8 cellular contexts compared by ENCODE assay signal in the genomic region with DNA sequence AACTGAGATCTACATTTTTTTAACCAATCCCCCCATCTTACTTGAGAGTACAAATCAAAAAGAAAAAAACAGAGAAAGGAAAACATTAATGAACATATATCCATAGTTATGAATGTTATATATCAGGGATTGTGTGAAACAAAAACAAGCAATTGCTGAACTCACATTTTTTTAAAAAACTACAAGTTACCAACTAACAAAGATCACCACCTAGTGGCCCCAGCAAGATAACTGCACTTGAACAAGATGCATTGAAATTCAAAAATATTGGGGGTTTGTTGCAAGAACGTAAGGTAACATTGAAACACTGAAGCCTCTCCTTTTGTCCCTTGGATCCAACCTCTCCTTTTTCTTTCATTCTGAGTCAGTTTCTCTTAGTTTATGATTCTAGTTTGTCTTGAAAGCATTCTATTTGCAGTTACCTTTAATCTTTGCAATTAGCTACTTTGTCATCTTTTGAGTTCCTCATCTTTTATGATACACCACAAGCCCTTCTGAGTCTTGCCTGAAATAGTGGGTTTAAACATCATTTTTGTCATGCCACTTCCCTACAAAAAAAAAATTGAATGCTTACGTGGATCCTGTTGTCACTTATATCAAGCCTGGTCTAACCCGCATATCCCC.
DNase-seq lines count a peak whose midpoint lies in the region; ATAC-seq, FAIRE-seq and TF ChIP-seq lines count a peak whose summit lies in the region.

No MANE protein-coding gene starts in this region.

- in situ Hi-C loops in HepG2 (cut with HindIII; ENCODE audit: extremely low pct_ligation_motif_present, low pct_unique_long_range_greater_than_20kb): no loop called here

- no peak for TF ChIP-seq RAD21 in HepG2 (CRISPR knock-in tag; IDR thresholded peaks at IDR 0.05)

- ATAC-seq in GM19438 (IDR thresholded peaks at IDR 0.05; ENCODE audit: low read depth, unreplicated experiment) (peak; percentile 68), HepG2 (no peak), HG03108 (IDR thresholded peaks at IDR 0.05; ENCODE audit: unreplicated experiment) (no peak), HG02763 (IDR thresholded peaks at IDR 0.05; ENCODE audit: unreplicated experiment) (no peak), HG03139 (IDR thresholded peaks at IDR 0.05; ENCODE audit: unreplicated experiment) (no peak)

- CTCF ChIA-PET in HepG2 (lab: Yijun Ruan, JAX; ENCODE audit: low intra/inter-chr PET ratio, low total read pairs): no interaction called here

- no peak overlapping the region for H3K9ac ChIP-seq in HepG2 (ENCODE audit: insufficient read depth, low read depth, low read length)

- H3K9me3 ChIP-seq in HepG2 (ENCODE audit: low read length): peaks cover 5% of the 10 kb centered on the region

- H3K27me3 ChIP-seq in HepG2 (ENCODE audit: control insufficient read depth in 1 of 2, insufficient read depth in 2 of 2, low read length in 2 of 2): no peaks in the 10 kb centered on the region

- TF ChIP-seq CTCF in HepG2 (CRISPR knock-in tag; IDR thresholded peaks at IDR 0.05): peak; percentile 44

- POLR2A ChIA-PET in HepG2 (lab: Yijun Ruan, JAX): no interaction called here

- BruUV-seq in HepG2 (replicated peaks; lab: Mats Ljungman, UMichigan): no TSS peak

- no peaks in the 10 kb centered on the region for H3K79me2 ChIP-seq in HepG2 (ENCODE audit: insufficient read depth, low read length)

- H2AFZ ChIP-seq in HepG2 (ENCODE audit: low read length): no peak overlapping the region

- no peak overlapping the region for H3K27ac ChIP-seq in HepG2 (ENCODE audit: extremely low read length, insufficient read depth, low read length)

- no peak for TF ChIP-seq EP300 in HepG2 (IDR thresholded peaks at IDR 0.05; ENCODE audit: low read depth in 2 of 2, low read length in 2 of 2)
- TF ChIP-seq EP300 in HepG2 (CRISPR knock-in tag; IDR thresholded peaks at IDR 0.05; ENCODE audit: borderline replicate concordance): no peak

- no peak for TF ChIP-seq POLR2A in HepG2 (IDR thresholded peaks at IDR 0.05; ENCODE audit: insufficient read depth in 1 of 2, low read depth in 2 of 2, low read length in 2 of 2)

- 22% methylated on average over 3 of the region's 3 CpGs for WGBS in HepG2 (ENCODE audit: low lambda C conversion rate)

- no peak overlapping the region for H3K4me2 ChIP-seq in HepG2 (ENCODE audit: low read depth, low read length)

- no peaks in the 10 kb centered on the region for H4K20me1 ChIP-seq in HepG2 (ENCODE audit: insufficient read depth, low read length)

- FAIRE-seq in HepG2 (lab: Jason Lieb, UNC): peak; percentile 15

- intact Hi-C loops in HepG2 (cut with micrococcal nuclease; ENCODE audit: unreplicated experiment): loop anchor here (10.0 kb wide), 1 partner anchor 208 kb away; no protein-coding TSS in a partner anchor

- no peaks in the 10 kb centered on the region for H3K4me1 ChIP-seq in HepG2 (ENCODE audit: insufficient read depth, low read length)

- DNase-seq in CMK (ENCODE audit: low read depth): peak; percentile 1
- DNase-seq in NCI-H1105 (lab: John Stamatoyannopoulos, UW): peak; percentile 5
- peak; percentile 58 for DNase-seq in astrocyte of the hippocampus (ENCODE audit: low read depth, low spot score)
- peak; percentile 20 for DNase-seq in HepG2 (ENCODE audit: low spot score)

- H3K36me3 ChIP-seq in HepG2 (replicated peaks in 1 of 2; ENCODE audit: control insufficient read depth in 1 of 2, insufficient read depth in 2 of 2, low read length in 2 of 2): no peaks in the 10 kb centered on the region

- no peak overlapping the region for H3K4me3 ChIP-seq in HepG2 (replicated peaks in 1 of 3; ENCODE audit: insufficient read depth in 1 of 3, low read depth in 2 of 3, low read length in 3 of 3)

TF ChIP-seq in HepG2, 621 proteins besides CTCF, POLR2A, EP300 and RAD21 (continues in another document):
- no peak for TF ChIP-seq HCFC1 (IDR thresholded peaks at IDR 0.05; ENCODE audit: low read depth, low read length)
- TF ChIP-seq STAG1 (CRISPR knock-in tag; IDR thresholded peaks at IDR 0.05): peak; percentile 33
- peak in 1 of 2 experiments; percentile 40; a peak in 2 of 4 replicates for TF ChIP-seq MAFK (conservative IDR thresholded peaks at IDR 0.05 in 1 of 2, IDR thresholded peaks at IDR 0.05 in 1 of 2; ENCODE audit: low read length in 2 of 2)
- no peak for TF ChIP-seq KLF9 (CRISPR knock-in tag; IDR thresholded peaks at IDR 0.05; ENCODE audit: low read depth)
- no peak for TF ChIP-seq HMGXB3 (CRISPR knock-in tag; IDR thresholded peaks at IDR 0.05; ENCODE audit: borderline replicate concordance)
- no peak for TF ChIP-seq MYPOP (CRISPR knock-in tag; IDR thresholded peaks at IDR 0.05)
- TF ChIP-seq NKX3-1 (CRISPR knock-in tag; IDR thresholded peaks at IDR 0.05): no peak
- TF ChIP-seq BCL3 (CRISPR knock-in tag; IDR thresholded peaks at IDR 0.05): no peak
- TF ChIP-seq ZNF766 (CRISPR knock-in tag; IDR thresholded peaks at IDR 0.05; ENCODE audit: borderline replicate concordance): no peak
- no peak for TF ChIP-seq ZNF670 (CRISPR knock-in tag; IDR thresholded peaks at IDR 0.05; ENCODE audit: borderline replicate concordance)
- TF ChIP-seq ZBTB26 (CRISPR knock-in tag; IDR thresholded peaks at IDR 0.05; ENCODE audit: borderline replicate concordance): no peak
- TF ChIP-seq, protein P1, sequence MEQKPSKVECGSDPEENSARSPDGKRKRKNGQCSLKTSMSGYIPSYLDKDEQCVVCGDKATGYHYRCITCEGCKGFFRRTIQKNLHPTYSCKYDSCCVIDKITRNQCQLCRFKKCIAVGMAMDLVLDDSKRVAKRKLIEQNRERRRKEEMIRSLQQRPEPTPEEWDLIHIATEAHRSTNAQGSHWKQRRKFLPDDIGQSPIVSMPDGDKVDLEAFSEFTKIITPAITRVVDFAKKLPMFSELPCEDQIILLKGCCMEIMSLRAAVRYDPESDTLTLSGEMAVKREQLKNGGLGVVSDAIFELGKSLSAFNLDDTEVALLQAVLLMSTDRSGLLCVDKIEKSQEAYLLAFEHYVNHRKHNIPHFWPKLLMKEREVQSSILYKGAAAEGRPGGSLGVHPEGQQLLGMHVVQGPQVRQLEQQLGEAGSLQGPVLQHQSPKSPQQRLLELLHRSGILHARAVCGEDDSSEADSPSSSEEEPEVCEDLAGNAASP (CRISPR knock-in tag; IDR thresholded peaks at IDR 0.05; ENCODE audit: borderline replicate concordance): no peak
- no peak for TF ChIP-seq ZNF235 (CRISPR knock-in tag; IDR thresholded peaks at IDR 0.05; ENCODE audit: borderline replicate concordance)
- no peak for TF ChIP-seq RNF2 (conservative IDR thresholded peaks at IDR 0.05; ENCODE audit: low read depth)

Comparison
In these comparisons a context has a peak if more than half of its experiments do, and no peak if none do; other contexts are left out.
1. DNase-seq: peak in every context shown above with its lines; median percentile 58 in astrocyte of the hippocampus; 20 in HepG2; 5 in NCI-H1105; 1 in CMK.